In genomic region chr3:159675285-159675684, GRCh38 we compare ENCODE assay signal across 19 cellular contexts.
DNase-seq lines count a peak whose midpoint lies in the region; TF ChIP-seq lines count a peak whose summit lies in the region.
"Had no signal": no experiment of that assay in that cellular context is flagged by ENCODE, and none has a peak within 500 bp of the region (broad histone marks: within the 10 kb centered on the region; RNA-seq: fewer than 3 reads in every experiment).

No MANE protein-coding gene starts in this region.

- WGBS in mammary epithelial cell (ENCODE audit: low coverage, missing lambda C conversion rate): 71% methylated on average over 4 of the region's 4 CpGs

- no peak overlapping the region for H3K4me3 ChIP-seq in mammary epithelial cell (replicated peaks in 1 of 3; ENCODE audit: insufficient read depth in 1 of 3, low read depth in 2 of 3, low read length in 3 of 3)
- no peak overlapping the region for H3K4me3 ChIP-seq in left ventricle myocardium inferior
- no peak overlapping the region for H3K4me3 ChIP-seq in right atrium auricular region
- H3K4me3 ChIP-seq in epithelial cell of esophagus (ENCODE audit: low read length): no peak overlapping the region
- H3K4me3 ChIP-seq: BLaER1, GM23338 had no signal

- H3K9me3 Mint-ChIP-seq in MCF 10A (ENCODE audit: unreplicated experiment): no peaks in the 10 kb centered on the region
- H3K9me3 Mint-ChIP-seq: CD8-positive, alpha-beta T cell; GM23338; H9 had no signal

- H3K36me3 ChIP-seq in mammary epithelial cell (ENCODE audit: insufficient read depth, low read length) (no peaks in the 10 kb centered on the region), left ventricle myocardium inferior (no peaks in the 10 kb centered on the region), right atrium auricular region (no peaks in the 10 kb centered on the region)
- H3K36me3 ChIP-seq: BLaER1 had no signal

- H3K27me3 Mint-ChIP-seq in MCF 10A (ENCODE audit: insufficient read depth, unreplicated experiment): no peaks in the 10 kb centered on the region
- H3K27me3 Mint-ChIP-seq: CD4-positive, CD25-positive, alpha-beta regulatory T cell had no signal

- no peaks in the 10 kb centered on the region for H3K4me1 Mint-ChIP-seq in MCF 10A (ENCODE audit: insufficient read depth, unreplicated experiment)
- H3K4me1 Mint-ChIP-seq: B cell; CD4-positive, CD25-positive, alpha-beta regulatory T cell had no signal

- H3K9ac ChIP-seq in mammary epithelial cell (ENCODE audit: insufficient read depth, low read length): no peak overlapping the region
- H3K9ac ChIP-seq: BLaER1 had no signal

- H2AFZ ChIP-seq in mammary epithelial cell (ENCODE audit: low read depth, low read length): no peak overlapping the region
- H2AFZ ChIP-seq: GM23338 had no signal

- H3K4me1 ChIP-seq in mammary epithelial cell (ENCODE audit: insufficient read depth, low read length) (peaks cover 15% of the 10 kb centered on the region), left ventricle myocardium inferior (peaks cover 13% of the 10 kb centered on the region), right atrium auricular region (no peaks in the 10 kb centered on the region)
- H3K4me1 ChIP-seq: BLaER1 had no signal

- H3K27ac ChIP-seq in mammary epithelial cell (ENCODE audit: insufficient read depth, low read depth, low read length): peak overlapping the region; percentile 64
- peak overlapping the region; percentile 33 for H3K27ac ChIP-seq in left ventricle myocardium inferior (replicated peaks)
- H3K27ac ChIP-seq in right atrium auricular region: peak overlapping the region in 1 of 2 donors; percentile 58
- peak overlapping the region; percentile 1 for H3K27ac ChIP-seq in temporal lobe (ENCODE audit: low read depth, low read length)
- H3K27ac ChIP-seq: 22Rv1, BLaER1, C4-2B had no signal

- no peaks in the 10 kb centered on the region for H3K36me3 Mint-ChIP-seq in MCF 10A (ENCODE audit: insufficient read depth, unreplicated experiment)
- H3K36me3 Mint-ChIP-seq: CD4-positive, CD25-positive, alpha-beta regulatory T cell; CD8-positive, alpha-beta T cell had no signal

- H3K27me3 ChIP-seq in mammary epithelial cell (ENCODE audit: insufficient read depth, low read length) (no peaks in the 10 kb centered on the region), left ventricle myocardium inferior (ENCODE audit: low read depth) (no peaks in the 10 kb centered on the region), right atrium auricular region (no peaks in the 10 kb centered on the region)
- H3K27me3 ChIP-seq: BLaER1 had no signal

- in situ Hi-C loops in mammary epithelial cell (cut with MboI; ENCODE audit: low sequenced_read_pairs in 2 of 2): no loop called here

- H3K4me2 ChIP-seq in mammary epithelial cell (ENCODE audit: insufficient read depth, low read depth, low read length): no peak overlapping the region
- H3K4me2 ChIP-seq: BLaER1, GM23338 had no signal

- H3K79me2 ChIP-seq in mammary epithelial cell (ENCODE audit: insufficient read depth, low read length): no peaks in the 10 kb centered on the region

- no peak overlapping the region for H3K27ac Mint-ChIP-seq in MCF 10A (ENCODE audit: low read depth, unreplicated experiment)
- H3K27ac Mint-ChIP-seq: B cell; CD4-positive, CD25-positive, alpha-beta regulatory T cell; CD8-positive, alpha-beta T cell; GM23338; H9 had no signal

- POLR2A ChIA-PET in MCF 10A (lab: Yijun Ruan, JAX): no interaction called here

- no peaks in the 10 kb centered on the region for H4K20me1 ChIP-seq in mammary epithelial cell (ENCODE audit: insufficient read depth, low read length)
- H4K20me1 ChIP-seq: BLaER1 had no signal

- intact Hi-C loops in mammary epithelial cell (cut with micrococcal nuclease): no loop called here
- intact Hi-C loops in MCF 10A (cut with micrococcal nuclease): no loop called here
- intact Hi-C loops in left ventricle myocardium inferior (cut with micrococcal nuclease): no loop called here
- intact Hi-C loops in head of caudate nucleus (cut with DNase I): no loop called here

- H3K9me3 ChIP-seq in mammary epithelial cell (replicated peaks; ENCODE audit: insufficient read depth, low read length) (no peaks in the 10 kb centered on the region), left ventricle myocardium inferior (replicated peaks) (no peaks in the 10 kb centered on the region), right atrium auricular region (no peaks in the 10 kb centered on the region)
- H3K9me3 ChIP-seq: BLaER1, Caco-2 had no signal

- dilution Hi-C loops in mammary epithelial cell (cut with HindIII; ENCODE audit: low sequenced_read_pairs): no loop called here

- CTCF ChIA-PET in mammary epithelial cell (lab: Charles Lee; ENCODE audit: low non-redundant PET): no interaction called here
- CTCF ChIA-PET in MCF 10A (lab: Yijun Ruan, JAX): interaction anchor here (0.5 to 0.7 kb wide), 2 partner anchors 67 to 145 kb away, joined by 3 read pairs; no protein-coding TSS in a partner anchor

- BruUV-seq in mammary epithelial cell (replicated peaks; lab: Mats Ljungman, UMichigan) (no TSS peak), MCF 10A (replicated peaks; lab: Mats Ljungman, UMichigan) (no TSS peak)

- no peak for TF ChIP-seq CTCF in mammary epithelial cell (conservative IDR thresholded peaks at IDR 0.05 in 1 of 2, IDR thresholded peaks at IDR 0.05 in 1 of 2; ENCODE audit: extremely low read depth in 1 of 2, insufficient read depth in 1 of 2, low read depth in 1 of 2, low read length in 2 of 2)
- no peak for TF ChIP-seq CTCF in MCF 10A (IDR thresholded peaks at IDR 0.05; ENCODE audit: unreplicated experiment)
- no peak for TF ChIP-seq CTCF in left ventricle myocardium inferior (IDR thresholded peaks at IDR 0.05; ENCODE audit: borderline replicate concordance)
- TF ChIP-seq CTCF in right atrium auricular region (IDR thresholded peaks at IDR 0.05): no peak
- no peak for TF ChIP-seq CTCF in epithelial cell of esophagus (IDR thresholded peaks at IDR 0.05; ENCODE audit: insufficient read depth, low read depth, low read length, missing control alignments)

- H3K4me3 Mint-ChIP-seq in MCF 10A (ENCODE audit: unreplicated experiment): no peak overlapping the region
- H3K4me3 Mint-ChIP-seq: B cell; CD4-positive, CD25-positive, alpha-beta regulatory T cell; CD8-positive, alpha-beta T cell; GM23338; H9 had no signal

- DNase-seq in mammary epithelial cell (no peak), MCF 10A (ENCODE audit: unreplicated experiment) (no peak), left ventricle myocardium inferior (no peak), right atrium auricular region (ENCODE audit: low spot score) (no peak), epithelial cell of esophagus (ENCODE audit: low read depth) (peak; percentile 49), cerebellar cortex (ENCODE audit: low spot score) (no peak), head of caudate nucleus (no peak)
- DNase-seq: Caco-2; CD4-positive, CD25-positive, alpha-beta regulatory T cell; CD8-positive, alpha-beta T cell; DMS153; DND-41; H9 had no signal
